8 cellular contexts compared by ENCODE assay signal in genomic region chr11:65486570-65487466, GRCh38. TPM values are rescaled to one million over a fixed set of nuclear protein-coding genes. Genes with fewer than 3 reads are reported as not detected.
A peak's percentile ranks its signal among the peaks of the same experiment; 100 is the strongest.
DNase-seq lines count a peak whose midpoint lies in the region; ATAC-seq, FAIRE-seq and TF ChIP-seq lines count a peak whose summit lies in the region.

No MANE protein-coding gene starts in this region.

- no peaks in the 10 kb centered on the region for H3K79me2 ChIP-seq in OCI-LY7 (ENCODE audit: insufficient read depth, low read depth, low read length)
- H3K79me2 ChIP-seq in endothelial cell of umbilical vein (ENCODE audit: control insufficient read depth, insufficient read depth, low read length): no peaks in the 10 kb centered on the region

- POLR2A ChIA-PET in OCI-LY7 (lab: Charles Lee): interaction anchor here (1.1 to 11.1 kb wide), 7 partner anchors 9 to 70 kb away, joined by 3 to 199 read pairs (median 26); partner anchors contain the start of genes MALAT1 and NEAT1
- POLR2A ChIA-PET in endothelial cell of umbilical vein (lab: Charles Lee): interaction anchor here (1.0 to 9.4 kb wide), 5 partner anchors 9 to 68 kb away, joined by 5 to 204 read pairs (median 6); partner anchors contain the start of gene MALAT1

- H2AFZ ChIP-seq in OCI-LY7 (ENCODE audit: low read length) (peak overlapping the region; percentile 71; the same call in 1 of the 2 replicates), endothelial cell of umbilical vein (ENCODE audit: low read depth, low read length) (no peak overlapping the region)

- TF ChIP-seq POLR2A in endothelial cell of umbilical vein (IDR thresholded peaks at IDR 0.05; ENCODE audit: low read depth, low read length): no peak

- H4K20me1 ChIP-seq in OCI-LY7 (ENCODE audit: insufficient read depth, low read length): no peaks in the 10 kb centered on the region
- no peaks in the 10 kb centered on the region for H4K20me1 ChIP-seq in endothelial cell of umbilical vein (replicated peaks; ENCODE audit: control insufficient read depth, extremely low read depth, insufficient read depth, low read length)

- dilution Hi-C loops in endothelial cell of umbilical vein (cut with MboI; ENCODE audit: extremely low pct_ligation_motif_present, low sequenced_read_pairs): no loop called here

- no peaks in the 10 kb centered on the region for H3K9me1 ChIP-seq in endothelial cell of umbilical vein (replicated peaks; ENCODE audit: control insufficient read depth, extremely low read depth, insufficient read depth, low read length)

- FAIRE-seq in endothelial cell of umbilical vein (lab: Jason Lieb, UNC): no peak

- H3K4me2 ChIP-seq in OCI-LY7 (ENCODE audit: low read length) (peak overlapping the region; percentile 60), endothelial cell of umbilical vein (ENCODE audit: insufficient read depth, low read length) (peak overlapping the region; percentile 40)

- TSS peak; percentile 95 for BruUV-seq in OCI-LY7 (replicated peaks; lab: Mats Ljungman, UMichigan)
- TSS peak; percentile 85 for BruUV-seq in endothelial cell of umbilical vein (replicated peaks; lab: Mats Ljungman, UMichigan)

- intact Hi-C loops in OCI-LY7 (cut with micrococcal nuclease; ENCODE audit: unreplicated experiment): no loop called here
- intact Hi-C loops in endothelial cell of umbilical vein (cut with micrococcal nuclease): loop anchor here (1.0 kb wide), 3 partner anchors 10 to 15 kb away; no protein-coding TSS in a partner anchor

- no peak for ATAC-seq in GM19023 (IDR thresholded peaks at IDR 0.05; ENCODE audit: unreplicated experiment)
- ATAC-seq in HG02840 (IDR thresholded peaks at IDR 0.05; ENCODE audit: low FRiP score, unreplicated experiment): no peak

- H3K4me3 ChIP-seq in OCI-LY7 (ENCODE audit: low read depth, low read length, poor library complexity, severe bottlenecking) (peak overlapping the region; percentile 37), endothelial cell of umbilical vein (replicated peaks in 1 of 3; ENCODE audit: insufficient read depth in 1 of 3, low read depth in 1 of 3, low read length in 3 of 3) (no peak overlapping the region), neutrophil (ENCODE audit: low read depth in 1 of 2, low read length in 1 of 2) (peak overlapping the region in 1 of 2 experiments; percentile 57), MG63 (no peak overlapping the region)

- TF ChIP-seq CTCF in 22Rv1 (IDR thresholded peaks at IDR 0.05): no peak
- TF ChIP-seq CTCF in OCI-LY7 (conservative IDR thresholded peaks at IDR 0.05; ENCODE audit: low read length): no peak
- TF ChIP-seq CTCF in endothelial cell of umbilical vein (IDR thresholded peaks at IDR 0.05; ENCODE audit: extremely low read depth in 1 of 2, insufficient read depth in 1 of 2, low read depth in 1 of 2, low read length in 2 of 2): no peak
- no peak for TF ChIP-seq CTCF in neutrophil (IDR thresholded peaks at IDR 0.05)

- H3K36me3 ChIP-seq in OCI-LY7 (ENCODE audit: insufficient read depth, low read length) (no peaks in the 10 kb centered on the region), endothelial cell of umbilical vein (ENCODE audit: control insufficient read depth in 2 of 2, extremely low read depth in 1 of 2, insufficient read depth in 2 of 2, low read length in 2 of 2) (no peaks in the 10 kb centered on the region), neutrophil (no peaks in the 10 kb centered on the region), MG63 (no peaks in the 10 kb centered on the region)

- H3K27me3 ChIP-seq in endothelial cell of umbilical vein (ENCODE audit: control insufficient read depth in 2 of 2, insufficient read depth in 2 of 2, low read length in 2 of 2): no peaks in the 10 kb centered on the region
- H3K27me3 ChIP-seq in neutrophil: no peaks in the 10 kb centered on the region
- H3K27me3 ChIP-seq in MG63: no peaks in the 10 kb centered on the region

- CTCF ChIA-PET in OCI-LY7 (lab: Charles Lee; ENCODE audit: unreplicated experiment): interaction anchor here (0.6 to 2.2 kb wide), 5 partner anchors 9 to 107 kb away, joined by 3 to 6 read pairs (median 3); no protein-coding TSS in a partner anchor
- CTCF ChIA-PET in endothelial cell of umbilical vein (lab: Charles Lee): interaction anchor here (0.6 to 13.9 kb wide), 6 partner anchors 9 to 21 kb away, joined by 3 to 247 read pairs (median 6); no protein-coding TSS in a partner anchor

- peak overlapping the region; percentile 2 for H3K9ac ChIP-seq in endothelial cell of umbilical vein (replicated peaks; ENCODE audit: extremely low read depth, insufficient read depth, low read length)

- no peaks in the 10 kb centered on the region for H3K9me2 ChIP-seq in OCI-LY7 (ENCODE audit: insufficient read depth, low read length)

- H3K9me3 ChIP-seq in OCI-LY7 (ENCODE audit: low read length): no peaks in the 10 kb centered on the region
- H3K9me3 ChIP-seq in endothelial cell of umbilical vein (replicated peaks; ENCODE audit: control insufficient read depth, insufficient read depth, low read length): no peaks in the 10 kb centered on the region
- H3K9me3 ChIP-seq in neutrophil: no peaks in the 10 kb centered on the region
- no peaks in the 10 kb centered on the region for H3K9me3 ChIP-seq in MG63

- H3K27ac ChIP-seq in 22Rv1: peak overlapping the region; percentile 98
- peak overlapping the region; percentile 65 for H3K27ac ChIP-seq in OCI-LY7 (ENCODE audit: low read depth, low read length, poor library complexity, severe bottlenecking)
- H3K27ac ChIP-seq in endothelial cell of umbilical vein (ENCODE audit: insufficient read depth, low read depth, low read length): peak overlapping the region; percentile 68
- peak overlapping the region; percentile 96 for H3K27ac ChIP-seq in neutrophil

- peaks cover 54% of the 10 kb centered on the region for H3K4me1 ChIP-seq in OCI-LY7 (ENCODE audit: insufficient read depth, low read length, poor library complexity, severe bottlenecking)
- H3K4me1 ChIP-seq in endothelial cell of umbilical vein (ENCODE audit: control insufficient read depth, extremely low read depth, insufficient read depth, low read length): peaks cover 51% of the 10 kb centered on the region
- peaks cover 40 to 43% of the 10 kb centered on the region in 2 experiments for H3K4me1 ChIP-seq in neutrophil (ENCODE audit: control insufficient read depth in 1 of 2, insufficient read depth in 1 of 2, low read depth in 1 of 2, low read length in 1 of 2)

- DNase-seq in OCI-LY7 (ENCODE audit: low spot score): no peak
- DNase-seq in endothelial cell of umbilical vein (ENCODE audit: low read depth, low spot score): no peak
- DNase-seq in MG63: no peak
- DNase-seq in GM19238 (ENCODE audit: insufficient read length, low spot score): no peak

TF ChIP-seq in endothelial cell of umbilical vein, 7 proteins besides CTCF, POLR2A, EP300 and RAD21:
- no peak for TF ChIP-seq MAX (IDR thresholded peaks at IDR 0.05; ENCODE audit: insufficient read depth, insufficient read length)
- TF ChIP-seq GATA2 (IDR thresholded peaks at IDR 0.05; ENCODE audit: insufficient read depth, insufficient read length, low read depth, low read length): no peak
- no peak for TF ChIP-seq EZH2 (IDR thresholded peaks at IDR 0.05; ENCODE audit: borderline replicate concordance, low read depth, low read length, severe bottlenecking)
- no peak for TF ChIP-seq FOS (IDR thresholded peaks at IDR 0.05; ENCODE audit: borderline replicate concordance, insufficient read depth, low read length)
- no peak for TF ChIP-seq POLR2AphosphoS5 (IDR thresholded peaks at IDR 0.05; ENCODE audit: insufficient read depth, low read depth, low read length)

RNA-seq across cellular contexts. Expression of gene MALAT1, which starts 12.0 kb away (rescaled TPM):
- total RNA-seq in OCI-LY7 (2014; rRNA removed; shearing (Covaris generic)): 3,446 and 3,598 TPM in 2 replicates
- 5,974 and 7,097 TPM in 2 replicates for total RNA-seq in OCI-LY7 (2022)
- total RNA-seq in endothelial cell of umbilical vein: 7,529 and 7,700 TPM in 2 replicates
- polyA plus RNA-seq in endothelial cell of umbilical vein: 394 and 491 TPM in 2 replicates
- polyA plus RNA-seq in endothelial cell of umbilical vein (2011; cell fraction: cytosol; rRNA removed): 47.1 and 87.3 TPM in 2 replicates
- polyA plus RNA-seq in endothelial cell of umbilical vein (2011; cell fraction: nucleus; rRNA removed): 5,514 and 5,703 TPM in 2 replicates
- polyA plus RNA-seq in endothelial cell of umbilical vein (2012): 638 and 920 TPM in 2 replicates
- 8,330 and 9,132 TPM in 2 replicates for polyA minus RNA-seq in endothelial cell of umbilical vein
- 1,996 TPM for polyA minus RNA-seq in endothelial cell of umbilical vein (2011; cell fraction: cytosol; rRNA and poly(A)+ RNA removed)
- polyA minus RNA-seq in endothelial cell of umbilical vein (2011; cell fraction: nucleus; rRNA and poly(A)+ RNA removed): 28,697 and 33,573 TPM in 2 replicates
- 258 and 283 TPM in 2 replicates for total RNA-seq in MG63 (2014; rRNA removed; shearing (Covaris generic); ENCODE audit: low replicate concordance)

RNA-seq across cellular contexts. Expression of gene SCYL1, which starts 38.1 kb away (rescaled TPM):
- 43.2 and 56.8 TPM in 2 replicates for total RNA-seq in OCI-LY7 (2014; rRNA removed; shearing (Covaris generic))
- total RNA-seq in OCI-LY7 (2022) (62.9 and 70.0 TPM in 2 replicates), endothelial cell of umbilical vein (88.2 and 88.7 TPM in 2 replicates)
- 126 and 153 TPM in 2 replicates for polyA plus RNA-seq in endothelial cell of umbilical vein
- polyA plus RNA-seq in endothelial cell of umbilical vein (2011; cell fraction: cytosol; rRNA removed): 95.1 and 111 TPM in 2 replicates
- polyA plus RNA-seq in endothelial cell of umbilical vein (2011; cell fraction: nucleus; rRNA removed): 143 and 176 TPM in 2 replicates
- polyA plus RNA-seq in endothelial cell of umbilical vein (2012): 53.3 and 68.2 TPM in 2 replicates
- 50.9 and 74.3 TPM in 2 replicates for polyA minus RNA-seq in endothelial cell of umbilical vein
- polyA minus RNA-seq in endothelial cell of umbilical vein (2011; cell fraction: cytosol; rRNA and poly(A)+ RNA removed): 57.2 TPM
- 38.2 and 51.4 TPM in 2 replicates for polyA minus RNA-seq in endothelial cell of umbilical vein (2011; cell fraction: nucleus; rRNA and poly(A)+ RNA removed)
- 50.1 and 56.3 TPM in 2 replicates for total RNA-seq in MG63 (2014; rRNA removed; shearing (Covaris generic); ENCODE audit: low replicate concordance)

Comparison
In these comparisons a context has a peak if more than half of its experiments do, and no peak if none do; other contexts are left out.
1. RNA of gene MALAT1, which starts 12.0 kb away (total RNA-seq): 7,529 to 7,700 TPM in endothelial cell of umbilical vein and 3,446 to 7,097 TPM in OCI-LY7; 258 to 283 TPM in MG63; every median in the first group is over 10 times any median in the second.
2. Peak in every context shown above with its lines, with median percentiles within 50 percentile points of each other: H3K27ac ChIP-seq.